Comparison of ENCODE assay signal across 3 cellular contexts in genomic region chr4:17657849-17658248, GRCh38.
"Had no signal": no experiment of that assay in that cellular context is flagged by ENCODE, and none has a peak within 500 bp of the region (broad histone marks: within the 10 kb centered on the region; RNA-seq: fewer than 3 reads in every experiment).

No MANE protein-coding gene starts in this region.

- ATAC-seq: GM12878 had no signal

- H3K4me3 ChIP-seq: GM12878 had no signal

- DNase-seq: GDM1, GF-D8 had no signal
